Comparison of ENCODE assay signal across 27 cellular contexts in genomic region chr16:82720414-82720813, GRCh38.
A peak's percentile ranks its signal among the peaks of the same experiment; 100 is the strongest.
DNase-seq lines count a peak whose midpoint lies in the region; TF ChIP-seq lines count a peak whose summit lies in the region.
"Had no signal": no experiment of that assay in that cellular context is flagged by ENCODE, and none has a peak within 500 bp of the region (broad histone marks: within the 10 kb centered on the region; RNA-seq: fewer than 3 reads in every experiment).

No MANE protein-coding gene starts in this region.

- DNase-seq in SJSA1 (ENCODE audit: low read depth in 1 of 2, low spot score in 2 of 2): peak; percentile 52 to 63
- no peak for DNase-seq in osteoblast (ENCODE audit: insufficient read length, low spot score, missing footprints)
- DNase-seq: 8988T; ACHN; AML-193; BE2C; C1 segment of cervical spinal cord; Caco-2; Calu3; CD4-positive, alpha-beta memory T cell; CD4-positive, alpha-beta T cell; CD4-positive, CD25-positive, alpha-beta regulatory T cell; CD8-positive, alpha-beta memory T cell; CD8-positive, alpha-beta T cell; COR-L47; DMS 273 treated with DMSO at 0.1 percent for 48 hours; DMS153; DMS53; DMS79; DMS79 treated with DMSO at 0.1 percent for 48 hours; DND-41; EL had no signal

- H3K79me2 ChIP-seq in osteoblast (ENCODE audit: insufficient read depth, low read length): peaks cover 3% of the 10 kb centered on the region

- H3K4me3 ChIP-seq in SJSA1 (no peak overlapping the region), osteoblast (ENCODE audit: insufficient read depth, low read length) (no peak overlapping the region)
- H3K4me3 ChIP-seq: A549; BLaER1; BLaER1 treated with 17β-estradiol and CSF1 and Interleukin-3, amounts not matched to agents 10 nM and 100 nM had no signal

- no peaks in the 10 kb centered on the region for H3K9me3 ChIP-seq in SJSA1 (replicated peaks)
- no peaks in the 10 kb centered on the region for H3K9me3 ChIP-seq in osteoblast (ENCODE audit: low read depth, low read length)
- H3K9me3 ChIP-seq: A549, BE2C, BLaER1, Caco-2 had no signal

- H3K4me2 ChIP-seq in osteoblast (ENCODE audit: insufficient read depth, low read length): no peak overlapping the region
- H3K4me2 ChIP-seq: A549; BLaER1; BLaER1 treated with 17β-estradiol and CSF1 and Interleukin-3, amounts not matched to agents 10 nM and 100 nM had no signal

- H4K20me1 ChIP-seq in osteoblast (ENCODE audit: insufficient read depth, low read length): no peaks in the 10 kb centered on the region
- H4K20me1 ChIP-seq: BLaER1; BLaER1 treated with 17β-estradiol and CSF1 and Interleukin-3, amounts not matched to agents 10 nM and 100 nM had no signal

- peaks cover 12% of the 10 kb centered on the region for H3K4me1 ChIP-seq in SJSA1 (replicated peaks)
- H3K4me1 ChIP-seq in osteoblast (ENCODE audit: insufficient read depth, low read length): no peaks in the 10 kb centered on the region
- H3K4me1 ChIP-seq: A549, BE2C, Caco-2 had no signal

- no peaks in the 10 kb centered on the region for H3K36me3 ChIP-seq in SJSA1
- H3K36me3 ChIP-seq in osteoblast (ENCODE audit: insufficient read depth, low read length): no peaks in the 10 kb centered on the region
- H3K36me3 ChIP-seq: BE2C; BLaER1; BLaER1 treated with 17β-estradiol and CSF1 and Interleukin-3, amounts not matched to agents 10 nM and 100 nM had no signal

- TF ChIP-seq CTCF in osteoblast (IDR thresholded peaks at IDR 0.05; ENCODE audit: extremely low read depth, low read depth, low read length): no peak

- H3K27ac ChIP-seq in SJSA1: peak overlapping the region; percentile 54; the same call in 1 of the 2 replicates
- no peak overlapping the region for H3K27ac ChIP-seq in osteoblast (ENCODE audit: low read depth, low read length)
- H3K27ac ChIP-seq: 22Rv1; A549; BLaER1; BLaER1 treated with 17β-estradiol and CSF1 and Interleukin-3, amounts not matched to agents 10 nM and 100 nM; C4-2B had no signal

- H3K27me3 ChIP-seq in SJSA1 (replicated peaks) (no peaks in the 10 kb centered on the region), osteoblast (ENCODE audit: insufficient read depth, low read length) (no peaks in the 10 kb centered on the region)
- H3K27me3 ChIP-seq: BE2C, BLaER1 had no signal

- no peak overlapping the region for H2AFZ ChIP-seq in osteoblast (ENCODE audit: low read length)
